1 cellular context compared by ENCODE assay signal in the genomic region with DNA sequence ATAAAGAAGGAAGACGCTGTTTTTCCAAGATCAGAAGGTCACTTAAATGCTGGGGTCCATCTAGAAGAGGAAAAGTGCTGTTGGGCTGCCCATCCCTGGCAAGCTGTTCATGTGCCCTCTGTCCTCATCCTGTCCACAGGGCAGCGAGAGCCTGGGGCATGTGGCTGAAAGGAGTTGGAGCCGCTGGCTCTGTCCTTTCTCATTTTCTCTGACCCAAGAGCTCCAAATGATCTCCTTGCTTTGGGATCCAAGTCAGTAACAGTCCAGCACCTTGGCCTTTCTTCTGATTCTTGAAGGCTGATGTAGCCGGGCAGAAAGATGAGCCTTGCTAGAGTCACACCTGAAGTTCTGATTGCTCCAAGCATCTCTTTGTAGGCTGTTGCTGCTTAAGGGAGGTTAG.
TF ChIP-seq lines count a peak whose summit lies in the region.

No MANE protein-coding gene starts in this region.

TF ChIP-seq in endothelial cell of umbilical vein, 7 proteins besides CTCF, POLR2A, EP300 and RAD21:
- TF ChIP-seq POLR2AphosphoS5 (IDR thresholded peaks at IDR 0.05; ENCODE audit: insufficient read depth, low read depth, low read length) = no peak
- TF ChIP-seq FOS (IDR thresholded peaks at IDR 0.05; ENCODE audit: borderline replicate concordance, insufficient read depth, low read length) = no peak
- TF ChIP-seq GATA2 (IDR thresholded peaks at IDR 0.05; ENCODE audit: insufficient read depth, insufficient read length, low read depth, low read length) = no peak
